Comparison of ENCODE assay signal across 1 cellular context in the genomic region with DNA sequence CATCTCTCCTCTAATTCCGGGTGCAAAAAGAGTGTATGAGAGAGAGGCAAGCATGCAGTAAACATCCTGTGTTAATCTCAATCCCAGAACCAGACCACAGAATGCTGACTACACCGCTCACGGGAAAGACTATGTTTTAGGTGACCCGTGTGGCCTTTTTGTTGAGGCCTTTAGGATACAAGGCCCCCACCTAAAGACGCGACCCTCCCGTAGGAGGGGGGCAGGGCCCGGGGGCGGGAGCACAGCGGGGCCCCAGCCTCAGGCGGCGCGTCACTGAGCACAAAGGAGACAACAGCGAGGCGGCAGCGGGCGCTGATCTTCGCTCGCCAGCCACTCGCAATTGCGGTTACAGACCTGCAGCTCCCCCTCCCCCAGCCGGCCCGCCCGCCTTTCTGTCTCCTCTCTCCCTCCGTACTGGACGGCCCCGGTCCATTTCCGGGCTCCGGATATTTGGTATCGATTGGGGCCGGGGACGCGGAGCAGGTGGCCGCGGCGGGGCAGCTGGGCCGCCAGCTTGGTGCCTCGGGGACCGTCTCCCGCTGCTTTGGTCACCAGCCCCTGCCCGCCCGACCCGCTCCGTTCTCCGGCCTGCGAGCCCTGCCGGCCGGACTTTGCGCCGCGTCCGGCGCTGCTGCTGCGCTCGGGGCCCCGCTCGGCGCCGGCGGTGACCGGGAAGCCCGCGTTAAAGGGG.
TF ChIP-seq lines count a peak whose summit lies in the region.

Gene CCDC50, plus strand, starts transcription at position 432 of the 691 bp plus-strand sequence. CDS start 281 bp downstream, outside the sequence.

TF ChIP-seq in K562, 482 proteins besides CTCF, POLR2A, EP300 and RAD21 (continued from another document and continues in another):
- TF ChIP-seq, protein P1, sequence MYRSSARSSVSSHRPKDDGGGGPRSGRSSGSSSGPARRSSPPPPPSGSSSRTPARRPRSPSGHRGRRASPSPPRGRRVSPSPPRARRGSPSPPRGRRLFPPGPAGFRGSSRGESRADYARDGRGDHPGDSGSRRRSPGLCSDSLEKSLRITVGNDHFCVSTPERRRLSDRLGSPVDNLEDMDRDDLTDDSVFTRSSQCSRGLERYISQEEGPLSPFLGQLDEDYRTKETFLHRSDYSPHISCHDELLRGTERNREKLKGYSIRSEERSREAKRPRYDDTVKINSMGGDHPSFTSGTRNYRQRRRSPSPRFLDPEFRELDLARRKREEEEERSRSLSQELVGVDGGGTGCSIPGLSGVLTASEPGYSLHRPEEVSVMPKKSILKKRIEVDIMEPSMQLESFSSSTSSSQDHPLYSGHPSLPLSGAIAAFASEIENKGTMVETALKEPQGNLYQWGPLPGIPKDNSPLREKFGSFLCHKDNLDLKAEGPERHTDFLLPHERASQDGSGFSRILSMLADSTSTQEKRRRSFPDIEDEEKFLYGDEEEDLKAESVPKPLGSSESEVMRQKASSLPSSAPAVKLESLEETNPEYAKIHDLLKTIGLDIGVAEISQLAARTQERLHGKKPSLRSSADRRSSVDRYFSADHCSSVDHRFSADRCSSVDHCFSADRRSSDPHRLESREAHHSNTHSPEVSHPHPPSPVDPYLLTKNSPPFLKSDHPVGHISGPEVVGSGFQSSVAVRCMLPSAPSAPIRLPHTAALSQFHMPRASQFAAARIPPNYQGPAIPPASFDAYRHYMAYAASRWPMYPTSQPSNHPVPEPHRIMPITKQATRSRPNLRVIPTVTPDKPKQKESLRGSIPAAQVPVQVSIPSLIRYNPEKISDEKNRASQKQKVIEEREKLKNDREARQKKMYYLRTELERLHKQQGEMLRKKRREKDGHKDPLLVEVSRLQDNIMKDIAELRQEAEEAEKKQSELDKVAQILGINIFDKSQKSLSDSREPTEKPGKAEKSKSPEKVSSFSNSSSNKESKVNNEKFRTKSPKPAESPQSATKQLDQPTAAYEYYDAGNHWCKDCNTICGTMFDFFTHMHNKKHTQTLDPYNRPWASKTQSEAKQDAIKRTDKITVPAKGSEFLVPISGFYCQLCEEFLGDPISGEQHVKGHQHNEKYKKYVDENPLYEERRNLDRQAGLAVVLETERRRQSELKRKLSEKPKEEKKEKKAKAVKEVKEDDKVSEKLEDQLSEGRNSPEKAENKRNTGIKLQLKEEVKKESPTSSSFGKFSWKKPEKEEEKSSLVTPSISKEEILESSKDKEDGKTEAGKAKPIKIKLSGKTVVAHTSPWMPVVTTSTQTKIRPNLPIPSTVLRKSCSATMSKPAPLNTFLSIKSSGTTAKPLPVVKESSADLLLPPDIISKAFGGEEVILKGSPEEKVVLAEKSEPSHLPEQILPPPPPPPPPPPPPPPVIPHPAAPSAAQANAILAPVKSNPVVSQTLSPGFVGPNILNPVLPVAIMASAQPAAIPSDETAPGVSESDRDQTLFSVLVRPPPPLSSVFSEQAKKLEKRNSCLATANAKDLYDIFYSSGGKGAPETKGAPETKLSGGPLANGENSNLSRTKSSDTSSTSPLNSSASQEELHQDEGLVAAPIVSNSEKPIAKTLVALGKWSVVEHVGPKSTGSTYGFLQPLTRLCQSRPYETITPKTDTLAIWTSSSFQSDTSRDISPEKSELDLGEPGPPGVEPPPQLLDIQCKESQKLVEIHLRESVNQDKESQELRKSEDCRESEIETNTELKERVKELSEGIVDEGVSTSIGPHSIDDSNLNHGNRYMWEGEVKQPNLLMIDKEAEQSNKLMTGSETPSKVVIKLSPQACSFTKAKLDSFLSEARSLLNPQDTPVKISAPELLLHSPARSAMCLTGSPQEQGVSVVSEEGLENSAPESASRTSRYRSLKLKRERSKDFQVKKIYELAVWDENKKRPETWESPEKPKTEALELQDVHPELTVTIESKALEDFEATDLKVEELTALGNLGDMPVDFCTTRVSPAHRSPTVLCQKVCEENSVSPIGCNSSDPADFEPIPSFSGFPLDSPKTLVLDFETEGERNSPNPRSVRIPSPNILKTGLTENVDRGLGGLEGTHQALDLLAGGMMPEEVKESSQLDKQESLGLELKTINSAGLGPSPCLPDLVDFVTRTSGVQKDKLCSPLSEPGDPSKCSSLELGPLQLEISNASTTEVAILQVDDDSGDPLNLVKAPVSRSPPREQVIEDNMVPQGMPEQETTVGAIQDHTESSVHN (IDR thresholded peaks at IDR 0.05; ENCODE audit: borderline replicate concordance in 1 of 2, low read depth in 1 of 2): no peak
- TF ChIP-seq ASH1L (IDR thresholded peaks at IDR 0.05; ENCODE audit: borderline replicate concordance, low read depth, partially characterized antibody) (no peak), ZBTB12 (CRISPR knock-in tag; IDR thresholded peaks at IDR 0.05) (no peak), ZNF175 (CRISPR knock-in tag; IDR thresholded peaks at IDR 0.05; ENCODE audit: low read depth) (no peak), HNRNPL (IDR thresholded peaks at IDR 0.05; ENCODE audit: low read depth, low read length) (no peak), CBFA2T2 (conservative IDR thresholded peaks at IDR 0.05) (no peak), MCM3 (IDR thresholded peaks at IDR 0.05) (no peak), NONO (IDR thresholded peaks at IDR 0.05; ENCODE audit: low read depth in 2 of 2, low read length in 1 of 2) (0 out of 4 replicates have a peak, but pooled peaks have one; percentile 61 to 65), PTRF (tag; IDR thresholded peaks at IDR 0.05) (no peak), VEZF1 (CRISPR knock-in tag; IDR thresholded peaks at IDR 0.05) (peak; percentile 77), RUNX1 (IDR thresholded peaks at IDR 0.05; ENCODE audit: low read depth) (no peak), U2AF1 (optimal IDR thresholded peaks at IDR 0.05; ENCODE audit: low read depth, low read length) (no peak), ZNF830 (CRISPR knock-in tag; IDR thresholded peaks at IDR 0.05) (no peak), ZNF77 (CRISPR knock-in tag; IDR thresholded peaks at IDR 0.05) (no peak), TAF1 (IDR thresholded peaks at IDR 0.05; ENCODE audit: control insufficient read depth, extremely low read depth, insufficient read depth, low read length, severe bottlenecking) (peak; percentile 73), CBX1 (IDR thresholded peaks at IDR 0.05; ENCODE audit: low read depth) (0 out of 2 replicates have a peak, but pooled peaks have one; percentile 25), ZNF696 (CRISPR knock-in tag; conservative IDR thresholded peaks at IDR 0.05) (no peak), ZNF24 (IDR thresholded peaks at IDR 0.05) (0 out of 2 replicates have a peak, but pooled peaks have one; percentile 6), PML (IDR thresholded peaks at IDR 0.05; ENCODE audit: low read length) (no peak; the same call in 1 of the 2 replicates), ZNF398 (CRISPR knock-in tag; IDR thresholded peaks at IDR 0.05) (no peak), HMGN3 (IDR thresholded peaks at IDR 0.05; ENCODE audit: borderline replicate concordance, extremely low read depth, insufficient read length, low read depth, low read length) (no peak), SIX5 (IDR thresholded peaks at IDR 0.05; ENCODE audit: borderline replicate concordance in 1 of 2, insufficient read depth in 1 of 2, low read depth in 1 of 2, low read length in 2 of 2) (no peak), BMI1 (IDR thresholded peaks at IDR 0.05; ENCODE audit: low read length) (no peak), ZBTB1 (CRISPR knock-in tag; IDR thresholded peaks at IDR 0.05; ENCODE audit: borderline replicate concordance, low read depth) (peak; percentile 54; the same call in 1 of the 2 replicates), WHSC1 (IDR thresholded peaks at IDR 0.05; ENCODE audit: low read length) (no peak), POLR2AphosphoS5 (IDR thresholded peaks at IDR 0.05; ENCODE audit: control insufficient read depth, insufficient read depth, low read depth, low read length) (peak; percentile 56), ZNF324 (CRISPR knock-in tag; IDR thresholded peaks at IDR 0.05) (no peak), BCOR (IDR thresholded peaks at IDR 0.05) (peak; percentile 28; the same call in 1 of the 2 replicates), TCF3 (CRISPR knock-in tag; IDR thresholded peaks at IDR 0.05) (no peak; the same call in 1 of the 2 replicates), ZNF766 (CRISPR knock-in tag; conservative IDR thresholded peaks at IDR 0.05) (no peak), SLC30A9 (CRISPR knock-in tag; IDR thresholded peaks at IDR 0.05) (no peak), TAF9B (IDR thresholded peaks at IDR 0.05; ENCODE audit: partially characterized antibody) (no peak), CAMTA2 (CRISPR knock-in tag; conservative IDR thresholded peaks at IDR 0.05) (0 out of 2 replicates have a peak, but pooled peaks have one; percentile 41)
- TF ChIP-seq, protein P2, sequence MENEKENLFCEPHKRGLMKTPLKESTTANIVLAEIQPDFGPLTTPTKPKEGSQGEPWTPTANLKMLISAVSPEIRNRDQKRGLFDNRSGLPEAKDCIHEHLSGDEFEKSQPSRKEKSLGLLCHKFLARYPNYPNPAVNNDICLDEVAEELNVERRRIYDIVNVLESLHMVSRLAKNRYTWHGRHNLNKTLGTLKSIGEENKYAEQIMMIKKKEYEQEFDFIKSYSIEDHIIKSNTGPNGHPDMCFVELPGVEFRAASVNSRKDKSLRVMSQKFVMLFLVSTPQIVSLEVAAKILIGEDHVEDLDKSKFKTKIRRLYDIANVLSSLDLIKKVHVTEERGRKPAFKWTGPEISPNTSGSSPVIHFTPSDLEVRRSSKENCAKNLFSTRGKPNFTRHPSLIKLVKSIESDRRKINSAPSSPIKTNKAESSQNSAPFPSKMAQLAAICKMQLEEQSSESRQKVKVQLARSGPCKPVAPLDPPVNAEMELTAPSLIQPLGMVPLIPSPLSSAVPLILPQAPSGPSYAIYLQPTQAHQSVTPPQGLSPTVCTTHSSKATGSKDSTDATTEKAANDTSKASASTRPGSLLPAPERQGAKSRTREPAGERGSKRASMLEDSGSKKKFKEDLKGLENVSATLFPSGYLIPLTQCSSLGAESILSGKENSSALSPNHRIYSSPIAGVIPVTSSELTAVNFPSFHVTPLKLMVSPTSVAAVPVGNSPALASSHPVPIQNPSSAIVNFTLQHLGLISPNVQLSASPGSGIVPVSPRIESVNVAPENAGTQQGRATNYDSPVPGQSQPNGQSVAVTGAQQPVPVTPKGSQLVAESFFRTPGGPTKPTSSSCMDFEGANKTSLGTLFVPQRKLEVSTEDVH (IDR thresholded peaks at IDR 0.05; ENCODE audit: low read depth, partially characterized antibody): no peak
- TF ChIP-seq, protein P3, sequence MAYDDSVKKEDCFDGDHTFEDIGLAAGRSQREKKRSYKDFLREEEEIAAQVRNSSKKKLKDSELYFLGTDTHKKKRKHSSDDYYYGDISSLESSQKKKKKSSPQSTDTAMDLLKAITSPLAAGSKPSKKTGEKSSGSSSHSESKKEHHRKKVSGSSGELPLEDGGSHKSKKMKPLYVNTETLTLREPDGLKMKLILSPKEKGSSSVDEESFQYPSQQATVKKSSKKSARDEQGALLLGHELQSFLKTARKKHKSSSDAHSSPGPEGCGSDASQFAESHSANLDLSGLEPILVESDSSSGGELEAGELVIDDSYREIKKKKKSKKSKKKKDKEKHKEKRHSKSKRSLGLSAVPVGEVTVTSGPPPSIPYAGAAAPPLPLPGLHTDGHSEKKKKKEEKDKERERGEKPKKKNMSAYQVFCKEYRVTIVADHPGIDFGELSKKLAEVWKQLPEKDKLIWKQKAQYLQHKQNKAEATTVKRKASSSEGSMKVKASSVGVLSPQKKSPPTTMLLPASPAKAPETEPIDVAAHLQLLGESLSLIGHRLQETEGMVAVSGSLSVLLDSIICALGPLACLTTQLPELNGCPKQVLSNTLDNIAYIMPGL (CRISPR knock-in tag; IDR thresholded peaks at IDR 0.05): 0 out of 2 replicates have a peak, but pooled peaks have one; percentile 41
- TF ChIP-seq, protein P4, sequence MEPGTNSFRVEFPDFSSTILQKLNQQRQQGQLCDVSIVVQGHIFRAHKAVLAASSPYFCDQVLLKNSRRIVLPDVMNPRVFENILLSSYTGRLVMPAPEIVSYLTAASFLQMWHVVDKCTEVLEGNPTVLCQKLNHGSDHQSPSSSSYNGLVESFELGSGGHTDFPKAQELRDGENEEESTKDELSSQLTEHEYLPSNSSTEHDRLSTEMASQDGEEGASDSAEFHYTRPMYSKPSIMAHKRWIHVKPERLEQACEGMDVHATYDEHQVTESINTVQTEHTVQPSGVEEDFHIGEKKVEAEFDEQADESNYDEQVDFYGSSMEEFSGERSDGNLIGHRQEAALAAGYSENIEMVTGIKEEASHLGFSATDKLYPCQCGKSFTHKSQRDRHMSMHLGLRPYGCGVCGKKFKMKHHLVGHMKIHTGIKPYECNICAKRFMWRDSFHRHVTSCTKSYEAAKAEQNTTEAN (CRISPR knock-in tag; IDR thresholded peaks at IDR 0.05): no peak
